Comparison of ENCODE assay signal across 8 cellular contexts in the genomic region with DNA sequence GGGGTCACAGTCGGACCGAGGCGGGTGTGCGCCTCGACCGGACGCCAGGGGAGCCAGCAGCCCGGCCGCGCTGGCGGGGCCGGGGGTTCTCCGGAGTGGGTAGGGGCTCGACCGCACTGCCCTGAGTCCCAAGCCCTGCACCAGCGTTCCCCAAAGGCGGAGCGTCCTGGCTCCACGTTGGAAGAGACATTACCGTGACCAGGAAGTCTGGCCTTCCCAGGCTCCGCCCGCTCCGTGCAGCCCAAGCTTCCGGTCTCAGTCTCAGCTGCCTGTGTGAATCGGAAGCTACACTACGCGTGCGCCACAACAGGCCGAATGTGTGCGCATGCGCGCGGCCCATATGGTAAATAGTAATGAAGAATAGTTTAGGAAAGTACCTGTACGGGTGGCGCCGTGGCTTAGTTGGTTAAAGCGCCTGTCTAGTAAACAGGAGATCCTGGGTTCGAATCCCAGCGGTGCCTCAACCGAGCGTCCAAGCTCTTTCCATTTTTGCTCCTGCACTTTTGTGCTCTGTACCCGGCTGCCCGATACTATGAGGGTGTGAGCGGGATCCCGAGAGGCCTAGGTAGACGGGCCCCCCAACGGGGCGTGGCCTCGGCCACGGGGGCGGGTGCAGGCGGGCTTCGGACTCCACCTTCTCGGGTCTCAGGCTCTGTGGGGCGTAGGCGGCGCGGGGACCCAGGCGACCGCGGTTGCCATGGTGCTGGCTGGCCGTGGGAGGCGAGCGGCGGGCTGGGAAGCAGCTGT. TPM values are rescaled to one million over a fixed set of nuclear protein-coding genes. Genes with fewer than 3 reads are reported as not detected.
DNase-seq lines count a peak whose midpoint lies in the region; FAIRE-seq and TF ChIP-seq lines count a peak whose summit lies in the region.

No MANE protein-coding gene starts in this region.

- H2BK5ac ChIP-seq in H9 (ENCODE audit: insufficient read length, low read length): no peak overlapping the region

- H4K5ac ChIP-seq in H9 (ENCODE audit: insufficient read length, low read depth, low read length): no peak overlapping the region

- peak overlapping the region; percentile 40 for H3K18ac ChIP-seq in H9 (ENCODE audit: insufficient read length, low read depth, low read length)

- H3K27me3 ChIP-seq in H9 (ENCODE audit: insufficient read depth, low read length) (no peaks in the 10 kb centered on the region), MG63 (no peaks in the 10 kb centered on the region), neuron (ENCODE audit: insufficient read depth, low read length) (no peaks in the 10 kb centered on the region), subcutaneous abdominal adipose tissue (ENCODE audit: control insufficient read depth in 5 of 5, insufficient read depth in 4 of 5, low read length in 5 of 5) (peaks cover 0 to 2% (median 0%) of the 10 kb centered on the region in 5 donors)

- no peak overlapping the region for H3K23ac ChIP-seq in H9 (ENCODE audit: insufficient read length, low read depth, low read length)

- H3K27me3 Mint-ChIP-seq in H9 (ENCODE audit: low read depth): peaks cover 17% of the 10 kb centered on the region

- H3K56ac ChIP-seq in H9 (ENCODE audit: insufficient read length, low read depth, low read length): no peak overlapping the region

- H3K36me3 ChIP-seq in MG63 (no peaks in the 10 kb centered on the region), neuron (ENCODE audit: insufficient read depth, low read length) (no peaks in the 10 kb centered on the region), subcutaneous abdominal adipose tissue (ENCODE audit: control insufficient read depth in 5 of 5, insufficient read depth in 5 of 5, low read length in 5 of 5) (no peaks in the 10 kb centered on the region)

- FAIRE-seq in G401.6 (lab: Jason Lieb, UNC): peak; percentile 97

- H3K4ac ChIP-seq in H9 (ENCODE audit: low read depth, low read length): no peak overlapping the region

- H2BK120ac ChIP-seq in H9 (ENCODE audit: low read depth, low read length, poor library complexity, severe bottlenecking): no peak overlapping the region

- no peak overlapping the region for H2BK15ac ChIP-seq in H9 (ENCODE audit: low read depth, low read length)

- peaks cover 0 to 7% (median 2%) of the 10 kb centered on the region in 3 experiments; a peak in 3 of 7 replicates for H3K36me3 Mint-ChIP-seq in H9 (ENCODE audit: insufficient read depth in 1 of 3, low read depth in 3 of 3)

- DNase-seq in H9 (peak; percentile 98), MG63 (peak; percentile 100), SHP77 treated with DMSO at 0.1 percent for 48 hours (lab: John Stamatoyannopoulos, UW) (peak; percentile 89), foreskin melanocyte (peak; percentile 96)
- peak; percentile 92 for DNase-seq in activated gamma-delta T cell treated with anti-CD3 and anti-CD28 coated beads, Interleukin-2, amount 50 U/mL, for 16 hours (ENCODE audit: low read depth)

- H3K79me2 ChIP-seq in H9 (ENCODE audit: insufficient read depth, low read length): no peaks in the 10 kb centered on the region

- no peak overlapping the region for H2AK5ac ChIP-seq in H9 (ENCODE audit: insufficient read length, low read length)

- H3K4me1 ChIP-seq in H9 (ENCODE audit: insufficient read depth, low read length) (no peaks in the 10 kb centered on the region), neuron (ENCODE audit: insufficient read depth, low read length) (peaks cover 20% of the 10 kb centered on the region), subcutaneous abdominal adipose tissue (ENCODE audit: control insufficient read depth in 5 of 5, insufficient read depth in 5 of 5, low read length in 5 of 5) (peaks cover 12 to 30% (median 25%) of the 10 kb centered on the region in 5 donors)

- H2AFZ ChIP-seq in H9 (ENCODE audit: low read length) (no peak overlapping the region), neuron (ENCODE audit: low read depth, low read length) (peak overlapping the region; percentile 43)

- no peak for TF ChIP-seq CTCF in H9 (conservative IDR thresholded peaks at IDR 0.05)

- H3K23me2 ChIP-seq in H9 (ENCODE audit: insufficient read length, low read depth, low read length, poor library complexity, severe bottlenecking): peaks cover 5% of the 10 kb centered on the region

- no CpG with 5 or more reads among the region's 65 CpGs for WGBS in H9 (ENCODE audit: extremely low coverage, insufficient read length, low lambda C conversion rate)

- H2BK12ac ChIP-seq in H9 (ENCODE audit: insufficient read length, low read depth, low read length): no peak overlapping the region

- no peak overlapping the region for H4K8ac ChIP-seq in H9 (replicated peaks; ENCODE audit: insufficient read length, low read depth, low read length)

- no peak overlapping the region for H3T11ph ChIP-seq in H9 (ENCODE audit: low read length)

- H3K4me3 Mint-ChIP-seq in H9: peak overlapping the region; percentile 94 to 96

- peak overlapping the region; percentile 61 to 96 (median 62); a peak in 5 of 7 replicates for H3K27ac Mint-ChIP-seq in H9

- peaks cover 15 to 21% of the 10 kb centered on the region in 2 experiments for H3K4me1 Mint-ChIP-seq in H9

- H3K9me3 Mint-ChIP-seq in H9: peaks cover 0 to 3% of the 10 kb centered on the region in 2 experiments; a peak in 3 of 5 replicates

- H4K20me1 ChIP-seq in H9 (ENCODE audit: control insufficient read depth, insufficient read depth, insufficient read length): no peaks in the 10 kb centered on the region

- H3K4me3 ChIP-seq in MG63 (peak overlapping the region; percentile 83), neuron (ENCODE audit: low read length) (peak overlapping the region; percentile 82), subcutaneous abdominal adipose tissue (ENCODE audit: low read depth in 1 of 5, low read length in 5 of 5) (peak overlapping the region; percentile 39 to 90 (median 86))

- no peaks in the 10 kb centered on the region for H3K79me1 ChIP-seq in H9 (ENCODE audit: insufficient read depth, low read depth, low read length, poor library complexity, severe bottlenecking)

- H3K9ac ChIP-seq in H9 (ENCODE audit: extremely low read depth, insufficient read length, low read length) (peak overlapping the region; percentile 51), subcutaneous abdominal adipose tissue (ENCODE audit: low read length in 5 of 5) (peak overlapping the region; percentile 58 to 92 (median 85))

- 0 out of 2 replicates have a peak overlapping the region, but pooled peaks have one; percentile 33 for H3K14ac ChIP-seq in H9 (ENCODE audit: insufficient read depth, low read length)

- H2BK20ac ChIP-seq in H9 (ENCODE audit: low read depth, low read length, poor library complexity, severe bottlenecking): no peak overlapping the region

- H3K4me2 ChIP-seq in H9 (ENCODE audit: insufficient read depth, insufficient read length, low read length): peak overlapping the region; percentile 94

- no peak overlapping the region for H4K91ac ChIP-seq in H9 (ENCODE audit: insufficient read length, low read depth, low read length)

- H3K9me3 ChIP-seq in H9 (ENCODE audit: control insufficient read depth, low read depth, low read length) (no peaks in the 10 kb centered on the region), MG63 (no peaks in the 10 kb centered on the region), neuron (ENCODE audit: low read length) (no peaks in the 10 kb centered on the region), subcutaneous abdominal adipose tissue (ENCODE audit: control insufficient read depth in 5 of 5, low read length in 5 of 5) (no peaks in the 10 kb centered on the region)

- H3K27ac ChIP-seq in H9 (ENCODE audit: insufficient read length, low read depth, low read length) (no peak overlapping the region), subcutaneous abdominal adipose tissue (ENCODE audit: low read depth, low read length) (peak overlapping the region; percentile 84)

RNA-seq across cellular contexts. Expression of a gene that starts 17.3 kb away (rescaled TPM):
- 29.2 and 34.4 TPM in 2 replicates for total RNA-seq in H9 (2021)
- total RNA-seq in MG63 (2014; rRNA removed; shearing (Covaris generic); ENCODE audit: low replicate concordance): 68.8 and 98.8 TPM in 2 replicates

RNA-seq across cellular contexts. Expression of a gene that starts 44.9 kb away (rescaled TPM):
- not detected in 2 replicates for total RNA-seq in H9 (2021)
- total RNA-seq in MG63 (2014; rRNA removed; shearing (Covaris generic); ENCODE audit: low replicate concordance): not detected in 2 replicates

RNA-seq across cellular contexts. Expression of a gene that starts 48.8 kb away (rescaled TPM):
- 2.5 and 2.9 TPM in 2 replicates for total RNA-seq in H9 (2021)
- total RNA-seq in MG63 (2014; rRNA removed; shearing (Covaris generic); ENCODE audit: low replicate concordance): not detected in 2 replicates
